ENCODE assay signal across 14 cellular contexts in the genomic region with DNA sequence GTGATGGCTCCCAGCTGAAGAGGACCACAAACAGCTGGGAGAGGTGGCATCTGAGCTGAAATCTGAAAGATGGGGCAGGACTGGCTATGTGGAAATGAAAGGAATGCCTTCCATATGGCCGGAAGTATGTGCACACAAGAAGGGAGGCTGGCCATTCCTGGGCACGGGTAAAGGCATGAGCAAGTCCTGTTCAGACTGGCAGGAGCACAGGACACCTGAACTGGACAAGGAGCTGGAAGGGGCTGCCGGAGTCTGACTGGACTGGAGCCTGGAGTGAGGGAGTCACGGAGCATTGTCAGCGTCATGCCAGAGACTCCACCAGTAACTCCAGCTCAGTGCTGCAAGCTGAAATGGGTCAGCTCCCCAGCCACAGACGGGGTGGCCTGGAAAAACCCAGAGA.
"Had no signal": no experiment of that assay in that cellular context is flagged by ENCODE, and none has a peak within 500 bp of the region (broad histone marks: within the 10 kb centered on the region; RNA-seq: fewer than 3 reads in every experiment).

No MANE protein-coding gene starts in this region.

- H3K27ac Mint-ChIP-seq: activated CD4-positive, alpha-beta T cell treated with anti-CD3 and anti-CD28 coated beads, Interleukin-2, amount 10 ng/mL, durations not matched to agents 24 days and 14 days; activated naive CD4-positive, alpha-beta T cell treated with anti-CD3 and anti-CD28 coated beads for 36 hours; activated T-helper 1 cell treated with anti-CD3 and anti-CD28 coated beads, Interleukin-12 subunit alpha, Interleukin-12 subunit beta, Interleukin-2, Interleukin-4 antibody, amounts not matched to agents 30 ng/mL and 10 ng/mL and 1 ng/mL, durations not matched to agents 14 hours and 24 hours and 36 hours; memory B cell; nephron progenitor cell; WTC11 had no signal

- H3K4me3 Mint-ChIP-seq: activated CD4-positive, alpha-beta T cell treated with anti-CD3 and anti-CD28 coated beads, Interleukin-2, amount 10 ng/mL, durations not matched to agents 24 days and 14 days; activated naive CD4-positive, alpha-beta T cell treated with anti-CD3 and anti-CD28 coated beads for 36 hours; activated T-helper 1 cell treated with anti-CD3 and anti-CD28 coated beads, Interleukin-12 subunit alpha, Interleukin-12 subunit beta, Interleukin-2, Interleukin-4 antibody, amounts not matched to agents 30 ng/mL and 10 ng/mL and 1 ng/mL, durations not matched to agents 14 hours and 24 hours and 36 hours; memory B cell; nephron progenitor cell; WTC11 had no signal

- H3K27ac ChIP-seq: brain microvascular endothelial cell had no signal

- H3K36me3 ChIP-seq: brain microvascular endothelial cell had no signal

- H3K9me3 Mint-ChIP-seq: activated naive CD4-positive, alpha-beta T cell treated with anti-CD3 and anti-CD28 coated beads for 36 hours; memory B cell; nephron progenitor cell; WTC11 had no signal

- H3K27me3 ChIP-seq: brain microvascular endothelial cell had no signal

- H3K36me3 Mint-ChIP-seq: memory B cell, WTC11 had no signal

- DNase-seq: activated CD4-positive, alpha-beta T cell treated with anti-CD3 and anti-CD28 coated beads, Interleukin-2, amount 10 ng/mL, durations not matched to agents 24 days and 14 days; activated naive CD4-positive, alpha-beta T cell treated with anti-CD3 and anti-CD28 coated beads for 36 hours; amniotic stem cell; brain microvascular endothelial cell; cerebellar nuclear complex; dermis blood vessel endothelial cell; head of caudate nucleus; left colon; nephron progenitor cell; stimulated activated naive CD4-positive, alpha-beta T cell had no signal

- H3K4me1 Mint-ChIP-seq: WTC11 had no signal

- ATAC-seq: left colon, sciatic nerve, WTC11 had no signal

- H3K27me3 Mint-ChIP-seq: activated CD4-positive, alpha-beta T cell treated with anti-CD3 and anti-CD28 coated beads, Interleukin-2, amount 10 ng/mL, durations not matched to agents 24 days and 14 days had no signal
